28 cellular contexts compared by ENCODE assay signal in the genomic region with DNA sequence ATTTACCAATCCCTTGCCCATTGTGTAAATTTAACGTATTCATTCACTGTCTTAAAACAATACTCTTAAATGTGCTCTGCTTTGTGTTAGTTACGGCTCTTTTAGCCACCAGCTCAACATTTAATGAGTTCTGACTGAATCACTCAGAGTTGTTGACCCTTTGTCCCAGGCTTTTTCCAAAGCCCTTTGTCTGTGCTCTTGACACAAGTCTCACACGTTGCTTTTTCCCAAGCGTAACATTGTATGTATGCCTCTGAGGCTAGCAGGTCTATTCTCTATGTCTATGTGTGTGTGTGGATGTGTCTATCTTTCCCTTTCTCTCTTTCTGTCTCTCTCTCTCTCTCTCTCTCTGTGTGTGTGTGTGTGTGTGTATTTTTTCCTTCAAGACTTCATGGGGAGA.
DNase-seq lines count a peak whose midpoint lies in the region; ATAC-seq and TF ChIP-seq lines count a peak whose summit lies in the region.
"Had no signal": no experiment of that assay in that cellular context is flagged by ENCODE, and none has a peak within 500 bp of the region (broad histone marks: within the 10 kb centered on the region; RNA-seq: fewer than 3 reads in every experiment).

No MANE protein-coding gene starts in this region.

- POLR2A ChIA-PET in WTC11 (lab: Charles Lee), result no interaction called here

- no peaks in the 10 kb centered on the region for H3K9me3 ChIP-seq in iPS-20b (ENCODE audit: insufficient read depth, low read depth, low read length)
- H3K9me3 ChIP-seq in GM23248 (ENCODE audit: low read depth), result no peaks in the 10 kb centered on the region
- H3K9me3 ChIP-seq: A549, body of pancreas, psoas muscle, tibial artery had no signal

- H3K79me2 ChIP-seq in GM23248 (ENCODE audit: insufficient read depth), result no peaks in the 10 kb centered on the region

- peaks cover 81% of the 10 kb centered on the region for H3K4me1 Mint-ChIP-seq in WTC11
- peaks cover 8% of the 10 kb centered on the region for H3K4me1 Mint-ChIP-seq in progenitor cell of endocrine pancreas (ENCODE audit: low read depth)
- H3K4me1 Mint-ChIP-seq: activated naive CD8-positive, alpha-beta T cell treated with anti-CD3 and anti-CD28 coated beads, Interleukin-2, amount 50 U/mL, for 24 hours; CD4-positive, CD25-positive, alpha-beta regulatory T cell; immature natural killer cell; memory B cell; T-helper 17 cell had no signal

- H3K27ac Mint-ChIP-seq in WTC11, result peak overlapping the region; percentile 89
- peak overlapping the region; percentile 81 for H3K27ac Mint-ChIP-seq in progenitor cell of endocrine pancreas
- H3K27ac Mint-ChIP-seq: activated naive CD8-positive, alpha-beta T cell treated with anti-CD3 and anti-CD28 coated beads, Interleukin-2, amount 50 U/mL, for 24 hours; CD4-positive, CD25-positive, alpha-beta regulatory T cell; immature natural killer cell; memory B cell; T-helper 17 cell had no signal

- H3K27ac ChIP-seq in iPS-20b (ENCODE audit: low read length) (peak overlapping the region; percentile 36), GM23248 (no peak overlapping the region)
- H3K27ac ChIP-seq: A549, body of pancreas, psoas muscle, tibial artery had no signal

- no peaks in the 10 kb centered on the region for H4K20me1 ChIP-seq in GM23248 (ENCODE audit: insufficient read depth)

- CTCF ChIA-PET in WTC11 (lab: Charles Lee), result interaction anchor here (1.0 kb wide), 1 partner anchor 20 kb away, joined by 3 read pairs; no protein-coding TSS in a partner anchor

- ATAC-seq in WTC11, result peak; percentile 35
- ATAC-seq in HG03175 (IDR thresholded peaks at IDR 0.05; ENCODE audit: unreplicated experiment), result no peak
- ATAC-seq in GM18907 (IDR thresholded peaks at IDR 0.05; ENCODE audit: unreplicated experiment), result no peak
- ATAC-seq: A549; activated CD4-positive, CD25-positive, alpha-beta regulatory T cell treated with anti-CD3 and anti-CD28 coated beads, Interleukin-2, amount 50 U/mL, for 24 hours; activated naive CD8-positive, alpha-beta T cell treated with anti-CD3 and anti-CD28 coated beads, Interleukin-2, amount 50 U/mL, for 24 hours; body of pancreas; Panc1; psoas muscle; T-helper 17 cell had no signal

- WGBS in GM23248 (ENCODE audit: low coverage in 1 of 2, low lambda C conversion rate in 2 of 2, missing lambda C conversion rate in 2 of 2), 2 experiments, result 57 to 62% methylated on average over 4 of the region's 4 CpGs

- peak overlapping the region; percentile 58; the same call in 1 of the 2 replicates for H3K9ac ChIP-seq in iPS-20b (ENCODE audit: low read depth, low read length)
- H3K9ac ChIP-seq in GM23248, result no peak overlapping the region

- H3K27me3 ChIP-seq in iPS-20b (ENCODE audit: insufficient read depth, low read length) (no peaks in the 10 kb centered on the region), GM23248 (replicated peaks; ENCODE audit: insufficient read depth) (no peaks in the 10 kb centered on the region)
- H3K27me3 ChIP-seq: body of pancreas, tibial artery had no signal

- no peaks in the 10 kb centered on the region for H3K9me3 Mint-ChIP-seq in WTC11
- H3K9me3 Mint-ChIP-seq in progenitor cell of endocrine pancreas (ENCODE audit: low read depth), result peaks cover 3% of the 10 kb centered on the region
- H3K9me3 Mint-ChIP-seq: activated naive CD8-positive, alpha-beta T cell treated with anti-CD3 and anti-CD28 coated beads, Interleukin-2, amount 50 U/mL, for 24 hours; memory B cell had no signal

- no peaks in the 10 kb centered on the region for H3K9me2 ChIP-seq in GM23248 (ENCODE audit: insufficient read depth)

- TF ChIP-seq CTCF in WTC11 (IDR thresholded peaks at IDR 0.05) (no peak), progenitor cell of endocrine pancreas (IDR thresholded peaks at IDR 0.05; ENCODE audit: unreplicated experiment) (no peak)

- H3K36me3 ChIP-seq in iPS-20b (ENCODE audit: insufficient read depth, low read depth, low read length) (no peaks in the 10 kb centered on the region), GM23248 (ENCODE audit: low read depth) (no peaks in the 10 kb centered on the region)
- H3K36me3 ChIP-seq: tibial artery had no signal

- H3F3A ChIP-seq in GM23248 (ENCODE audit: insufficient read depth), result no peaks in the 10 kb centered on the region

- H2AFZ ChIP-seq in GM23248, result no peak overlapping the region

- in situ Hi-C loops in GM23248 (cut with MboI), result no loop called here

- H3K4me2 ChIP-seq in GM23248 (ENCODE audit: unreplicated experiment), result no peak overlapping the region
- H3K4me2 ChIP-seq: A549 had no signal

- H3K4me3 Mint-ChIP-seq in WTC11 (peak overlapping the region; percentile 1), progenitor cell of endocrine pancreas (ENCODE audit: low read depth) (no peak overlapping the region)
- H3K4me3 Mint-ChIP-seq: activated naive CD8-positive, alpha-beta T cell treated with anti-CD3 and anti-CD28 coated beads, Interleukin-2, amount 50 U/mL, for 24 hours; CD4-positive, CD25-positive, alpha-beta regulatory T cell; immature natural killer cell; memory B cell; T-helper 17 cell had no signal

- peak; percentile 15 for DNase-seq in NCI-H748 (lab: John Stamatoyannopoulos, UW; ENCODE audit: unreplicated experiment)
- no peak for DNase-seq in NCI-H748 treated with DMSO at 0.1 percent for 48 hours (lab: John Stamatoyannopoulos, UW)
- DNase-seq in WTC11 (ENCODE audit: low spot score), result no peak
- no peak for DNase-seq in progenitor cell of endocrine pancreas (ENCODE audit: low spot score, unreplicated experiment)
- no peak for DNase-seq in GM23248
- DNase-seq: activated CD4-positive, alpha-beta T cell treated with anti-CD3 and anti-CD28 coated beads, Interleukin-2, amount 50 U/mL, for 48 hours; activated naive CD4-positive, alpha-beta T cell; activated naive CD8-positive, alpha-beta T cell treated with anti-CD3 and anti-CD28 coated beads, Interleukin-2, amount 50 U/mL, for 24 hours; AML-193; body of pancreas; CD4-positive, CD25-positive, alpha-beta regulatory T cell; immature natural killer cell; MV-4-11; NCI-H1694 treated with DMSO at 0.1 percent for 48 hours; NCI-H524 treated with DMSO at 0.1 percent for 48 hours; nucleus accumbens; psoas muscle; Right ventricle myocardium superior; stimulated activated CD4-positive, alpha-beta T cell treated with anti-CD3 and anti-CD28 coated beads, Interleukin-4, amount 100 ng/mL, for 1 hour; T-helper 17 cell; tibial artery had no signal

- H3K4me3 ChIP-seq in iPS-20b (ENCODE audit: low read length) (no peak overlapping the region), GM23248 (no peak overlapping the region)
- H3K4me3 ChIP-seq: A549, body of pancreas, psoas muscle, tibial artery had no signal

- H3K4me1 ChIP-seq in iPS-20b (ENCODE audit: insufficient read depth, low read length) (peaks cover 35% of the 10 kb centered on the region), GM23248 (ENCODE audit: insufficient read depth) (no peaks in the 10 kb centered on the region)
- H3K4me1 ChIP-seq: A549, body of pancreas, psoas muscle, tibial artery had no signal

- H3K27me3 Mint-ChIP-seq in WTC11 (ENCODE audit: low read depth) (no peaks in the 10 kb centered on the region), progenitor cell of endocrine pancreas (no peaks in the 10 kb centered on the region)
- H3K27me3 Mint-ChIP-seq: activated naive CD8-positive, alpha-beta T cell treated with anti-CD3 and anti-CD28 coated beads, Interleukin-2, amount 50 U/mL, for 24 hours; CD4-positive, CD25-positive, alpha-beta regulatory T cell; memory B cell; T-helper 17 cell had no signal

- H3K36me3 Mint-ChIP-seq in WTC11 (no peaks in the 10 kb centered on the region), progenitor cell of endocrine pancreas (ENCODE audit: insufficient read depth) (peaks cover 3% of the 10 kb centered on the region)
- H3K36me3 Mint-ChIP-seq: CD4-positive, CD25-positive, alpha-beta regulatory T cell; memory B cell had no signal

TF ChIP-seq in WTC11, 78 proteins besides CTCF, POLR2A, EP300 and RAD21:
- TF ChIP-seq, protein P1, sequence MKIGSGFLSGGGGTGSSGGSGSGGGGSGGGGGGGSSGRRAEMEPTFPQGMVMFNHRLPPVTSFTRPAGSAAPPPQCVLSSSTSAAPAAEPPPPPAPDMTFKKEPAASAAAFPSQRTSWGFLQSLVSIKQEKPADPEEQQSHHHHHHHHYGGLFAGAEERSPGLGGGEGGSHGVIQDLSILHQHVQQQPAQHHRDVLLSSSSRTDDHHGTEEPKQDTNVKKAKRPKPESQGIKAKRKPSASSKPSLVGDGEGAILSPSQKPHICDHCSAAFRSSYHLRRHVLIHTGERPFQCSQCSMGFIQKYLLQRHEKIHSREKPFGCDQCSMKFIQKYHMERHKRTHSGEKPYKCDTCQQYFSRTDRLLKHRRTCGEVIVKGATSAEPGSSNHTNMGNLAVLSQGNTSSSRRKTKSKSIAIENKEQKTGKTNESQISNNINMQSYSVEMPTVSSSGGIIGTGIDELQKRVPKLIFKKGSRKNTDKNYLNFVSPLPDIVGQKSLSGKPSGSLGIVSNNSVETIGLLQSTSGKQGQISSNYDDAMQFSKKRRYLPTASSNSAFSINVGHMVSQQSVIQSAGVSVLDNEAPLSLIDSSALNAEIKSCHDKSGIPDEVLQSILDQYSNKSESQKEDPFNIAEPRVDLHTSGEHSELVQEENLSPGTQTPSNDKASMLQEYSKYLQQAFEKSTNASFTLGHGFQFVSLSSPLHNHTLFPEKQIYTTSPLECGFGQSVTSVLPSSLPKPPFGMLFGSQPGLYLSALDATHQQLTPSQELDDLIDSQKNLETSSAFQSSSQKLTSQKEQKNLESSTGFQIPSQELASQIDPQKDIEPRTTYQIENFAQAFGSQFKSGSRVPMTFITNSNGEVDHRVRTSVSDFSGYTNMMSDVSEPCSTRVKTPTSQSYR (CRISPR knock-in tag; IDR thresholded peaks at IDR 0.05), result no peak
- TF ChIP-seq RORB (CRISPR knock-in tag; IDR thresholded peaks at IDR 0.05), result no peak
- no peak for TF ChIP-seq CREM (CRISPR knock-in tag; IDR thresholded peaks at IDR 0.05)
- TF ChIP-seq FOXK1 (CRISPR knock-in tag; IDR thresholded peaks at IDR 0.05), result no peak
- no peak for TF ChIP-seq NR1H2 (CRISPR knock-in tag; IDR thresholded peaks at IDR 0.05)
